Comparison of ENCODE assay signal across 1 cellular context in genomic region chr17:80224098-80224497, GRCh38.
TF ChIP-seq lines count a peak whose summit lies in the region.

No MANE protein-coding gene starts in this region.

TF ChIP-seq in HEK293, 187 proteins besides CTCF, POLR2A, EP300 and RAD21 (continued from another document):
- TF ChIP-seq ZNF18 (tag by site-specific recombination; IDR thresholded peaks at IDR 0.05), result peak; percentile 96
- TF ChIP-seq SP2 (tag by site-specific recombination; IDR thresholded peaks at IDR 0.05), result no peak
- TF ChIP-seq ZNF10 (tag by site-specific recombination; IDR thresholded peaks at IDR 0.05), result no peak
